31 cellular contexts compared by ENCODE assay signal in genomic region chr15:79418693-79419279, GRCh38. TPM values are rescaled to one million over a fixed set of nuclear protein-coding genes. Genes with fewer than 3 reads are reported as not detected.
DNase-seq lines count a peak whose midpoint lies in the region; ATAC-seq and TF ChIP-seq lines count a peak whose summit lies in the region.
"Had no signal": no experiment of that assay in that cellular context is flagged by ENCODE, and none has a peak within 500 bp of the region (broad histone marks: within the 10 kb centered on the region; RNA-seq: fewer than 3 reads in every experiment).

No MANE protein-coding gene starts in this region.

- H3K79me2 ChIP-seq in neural progenitor cell (ENCODE audit: low read depth): no peaks in the 10 kb centered on the region

- H3K36me3 ChIP-seq in neural progenitor cell (no peaks in the 10 kb centered on the region), H7 (replicated peaks; ENCODE audit: control insufficient read depth, insufficient read depth, low read length) (no peaks in the 10 kb centered on the region)
- H3K36me3 ChIP-seq: BE2C, esophagus squamous epithelium, HAP-1, left lung, ovary, right lobe of liver, vagina had no signal

- H3K27me3 Mint-ChIP-seq in neural progenitor cell (ENCODE audit: insufficient read depth, low read depth): peaks cover 4% of the 10 kb centered on the region
- H3K27me3 Mint-ChIP-seq: activated CD4-positive, alpha-beta memory T cell treated with anti-CD3 and anti-CD28 coated beads for 36 hours; dendritic cell treated with granulocyte-macrophage colony-stimulating factor and Interleukin-4, amounts not matched to agents 40 ng/mL and 50 ng/mL, for 4 days had no signal

- H4K20me1 ChIP-seq in neural progenitor cell (ENCODE audit: low read depth): no peaks in the 10 kb centered on the region

- DNase-seq in right cardiac atrium: peak in 2 of 3 donors; percentile 52 to 63
- DNase-seq in cardiac septum (ENCODE audit: low spot score): no peak
- peak; percentile 49 for DNase-seq in choroid plexus epithelial cell (ENCODE audit: low read depth)
- peak; percentile 39 for DNase-seq in neural progenitor cell (ENCODE audit: low spot score)
- DNase-seq in H7: no peak
- no peak for DNase-seq in effector CD8-positive, alpha-beta T cell (lab: John Stamatoyannopoulos, UW)
- DNase-seq in stimulated activated CD4-positive, alpha-beta T cell treated with anti-CD3 and anti-CD28 coated beads, Interleukin-4, amount 100 ng/mL, for 4 hours: no peak
- DNase-seq: activated CD4-positive, alpha-beta memory T cell treated with anti-CD3 and anti-CD28 coated beads for 36 hours; activated CD4-positive, CD25-positive, alpha-beta regulatory T cell treated with anti-CD3 and anti-CD28 coated beads, Interleukin-2, amount 50 U/mL, for 72 hours; activated CD8-positive, alpha-beta memory T cell treated with anti-CD3 and anti-CD28 coated beads, Interleukin-2, amount 50 U/mL, for 48 hours; activated naive CD4-positive, alpha-beta T cell treated with anti-CD3 and anti-CD28 coated beads, Interleukin-2, amount 50 U/mL, for 16 hours; amniotic stem cell; BE2C; DMS153; esophagus squamous epithelium; GDM1; immature natural killer cell; left lung; NCI-H1105 treated with DMSO at 0.1 percent for 48 hours; NCI-H2081; NCI-H226; ovary; right lobe of liver; stimulated activated naive CD4-positive, alpha-beta T cell treated with Interleukin-2 at 50 U/mL for 16 hours; testis had no signal

- H3K4me1 ChIP-seq in right cardiac atrium (ENCODE audit: control insufficient read depth, insufficient read depth, low read length): no peaks in the 10 kb centered on the region
- H3K4me1 ChIP-seq in neural progenitor cell: peaks cover 18% of the 10 kb centered on the region
- H3K4me1 ChIP-seq: A549, BE2C, esophagus squamous epithelium, HAP-1, left lung, right lobe of liver, testis, vagina had no signal

- no peaks in the 10 kb centered on the region for H3K9me3 Mint-ChIP-seq in neural progenitor cell
- H3K9me3 Mint-ChIP-seq: activated CD4-positive, alpha-beta memory T cell treated with anti-CD3 and anti-CD28 coated beads for 36 hours; dendritic cell treated with granulocyte-macrophage colony-stimulating factor and Interleukin-4, amounts not matched to agents 40 ng/mL and 50 ng/mL, for 4 days; immature natural killer cell; natural killer cell treated with Interleukin-12 subunit alpha and Interleukin-12 subunit beta and Interleukin-15 and Interleukin-18, amount 100 ng/mL, for 72 hours had no signal

- 33% methylated on average over 9 of the region's 9 CpGs for WGBS in right cardiac atrium

- H3K27ac Mint-ChIP-seq in neural progenitor cell: no peak overlapping the region
- H3K27ac Mint-ChIP-seq: activated CD4-positive, alpha-beta memory T cell treated with anti-CD3 and anti-CD28 coated beads for 36 hours; dendritic cell treated with granulocyte-macrophage colony-stimulating factor and Interleukin-4, amounts not matched to agents 40 ng/mL and 50 ng/mL, for 4 days; immature natural killer cell; natural killer cell treated with Interleukin-12 subunit alpha and Interleukin-12 subunit beta and Interleukin-15 and Interleukin-18, amount 100 ng/mL, for 72 hours had no signal

- no peaks in the 10 kb centered on the region for H3K36me3 Mint-ChIP-seq in neural progenitor cell
- H3K36me3 Mint-ChIP-seq: activated CD4-positive, alpha-beta memory T cell treated with anti-CD3 and anti-CD28 coated beads for 36 hours; natural killer cell treated with Interleukin-12 subunit alpha and Interleukin-12 subunit beta and Interleukin-15 and Interleukin-18, amount 100 ng/mL, for 72 hours had no signal

- H2AFZ ChIP-seq in neural progenitor cell (replicated peaks): no peak overlapping the region

- no peak overlapping the region for H3K4me3 ChIP-seq in right cardiac atrium (ENCODE audit: low read length)
- H3K4me3 ChIP-seq in choroid plexus epithelial cell (ENCODE audit: low read depth, low read length): no peak overlapping the region
- no peak overlapping the region for H3K4me3 ChIP-seq in neural progenitor cell
- no peak overlapping the region for H3K4me3 ChIP-seq in H7 (ENCODE audit: insufficient read depth, low read depth, low read length)
- H3K4me3 ChIP-seq: A549, esophagus squamous epithelium, HAP-1, left lung, ovary, right lobe of liver, testis, vagina had no signal

- peaks cover 4% of the 10 kb centered on the region for H3K4me1 Mint-ChIP-seq in neural progenitor cell
- H3K4me1 Mint-ChIP-seq: immature natural killer cell had no signal

- H3K27ac ChIP-seq in right cardiac atrium (ENCODE audit: low read length): no peak overlapping the region
- H3K27ac ChIP-seq in neural progenitor cell: no peak overlapping the region
- H3K27ac ChIP-seq: A549, esophagus squamous epithelium, left lung, ovary, right lobe of liver, testis, vagina had no signal

- intact Hi-C loops in right cardiac atrium (cut with DNase I): no loop called here
- intact Hi-C loops in cardiac septum (cut with DNase I): no loop called here

- peak overlapping the region; percentile 37 for H3K4me2 ChIP-seq in neural progenitor cell
- H3K4me2 ChIP-seq: A549 had no signal

- H3K4me3 Mint-ChIP-seq in neural progenitor cell: no peak overlapping the region
- H3K4me3 Mint-ChIP-seq: activated CD4-positive, alpha-beta memory T cell treated with anti-CD3 and anti-CD28 coated beads for 36 hours; dendritic cell treated with granulocyte-macrophage colony-stimulating factor and Interleukin-4, amounts not matched to agents 40 ng/mL and 50 ng/mL, for 4 days; immature natural killer cell; natural killer cell treated with Interleukin-12 subunit alpha and Interleukin-12 subunit beta and Interleukin-15 and Interleukin-18, amount 100 ng/mL, for 72 hours had no signal

- ATAC-seq in right cardiac atrium (no peak), GM21360 (IDR thresholded peaks at IDR 0.05; ENCODE audit: unreplicated experiment) (no peak)
- ATAC-seq: A549; left lung; natural killer cell treated with Interleukin-12 subunit alpha and Interleukin-12 subunit beta and Interleukin-15 and Interleukin-18, amount 100 ng/mL, for 72 hours; right lobe of liver had no signal

- no peaks in the 10 kb centered on the region for H3K27me3 ChIP-seq in right cardiac atrium (ENCODE audit: control insufficient read depth, insufficient read depth)
- no peaks in the 10 kb centered on the region for H3K27me3 ChIP-seq in neural progenitor cell
- no peaks in the 10 kb centered on the region for H3K27me3 ChIP-seq in H7 (ENCODE audit: control insufficient read depth, insufficient read depth, low read length)
- H3K27me3 ChIP-seq: BE2C, esophagus squamous epithelium, ovary, right lobe of liver, testis, vagina had no signal

- H3K9ac ChIP-seq in neural progenitor cell: no peak overlapping the region

- peaks cover 10% of the 10 kb centered on the region for H3F3A ChIP-seq in neural progenitor cell (ENCODE audit: low read depth)

- H3K9me3 ChIP-seq in right cardiac atrium (ENCODE audit: control insufficient read depth, low read length): no peaks in the 10 kb centered on the region
- H3K9me3 ChIP-seq in neural progenitor cell (ENCODE audit: low read depth): no peaks in the 10 kb centered on the region
- H3K9me3 ChIP-seq: A549, BE2C, esophagus squamous epithelium, HAP-1, left lung, ovary, right lobe of liver, testis, vagina had no signal

- TF ChIP-seq CTCF in choroid plexus epithelial cell (conservative IDR thresholded peaks at IDR 0.05; ENCODE audit: low read depth, low read length) (no peak), neural progenitor cell (IDR thresholded peaks at IDR 0.05) (no peak)

RNA-seq across cellular contexts. Expression of gene MINAR1, which starts 13.3 kb away (rescaled TPM):
- under 1 TPM; 0.09 to 0.36 (median 0.16) TPM for total RNA-seq in right cardiac atrium
- polyA plus RNA-seq in right cardiac atrium: 0.05 TPM
- 0.19 TPM for total RNA-seq in cardiac septum
- 0.87 and 1.5 TPM in 2 replicates for total RNA-seq in neural progenitor cell (ENCODE audit: low replicate concordance)
- total RNA-seq in H7 (2014; rRNA removed; shearing (Covaris generic)): 1.0 and 1.1 TPM in 2 replicates

Comparison
In these comparisons a context has a peak if more than half of its experiments do, and no peak if none do; other contexts are left out.
1. DNase-seq: peak in right cardiac atrium (2 of 3), choroid plexus epithelial cell (single experiment) and neural progenitor cell (single experiment); none in cardiac septum (single experiment), H7 (single experiment), effector CD8-positive, alpha-beta T cell (single experiment) and stimulated activated CD4-positive, alpha-beta T cell treated with anti-CD3 and anti-CD28 coated beads, Interleukin-4, amount 100 ng/mL, for 4 hours (0 of 2).